Comparison of ENCODE assay signal across 10 cellular contexts in genomic region chr2:120779781-120780283, GRCh38. TPM values are rescaled to one million over a fixed set of nuclear protein-coding genes. Genes with fewer than 3 reads are reported as not detected.
DNase-seq lines count a peak whose midpoint lies in the region; ATAC-seq and TF ChIP-seq lines count a peak whose summit lies in the region.
"Had no signal": no experiment of that assay in that cellular context is flagged by ENCODE, and none has a peak within 500 bp of the region (broad histone marks: within the 10 kb centered on the region; RNA-seq: fewer than 3 reads in every experiment).

No MANE protein-coding gene starts in this region.

- H3K36me3 Mint-ChIP-seq in progenitor cell of endocrine pancreas (ENCODE audit: insufficient read depth) = no peaks in the 10 kb centered on the region
- H3K36me3 Mint-ChIP-seq: IgD-negative memory B cell had no signal

- TF ChIP-seq CTCF in PC-3 (conservative IDR thresholded peaks at IDR 0.05; ENCODE audit: low read depth, low read length) (no peak; the same call in 1 of the 2 replicates), epithelial cell of proximal tubule (conservative IDR thresholded peaks at IDR 0.05; ENCODE audit: low read depth, low read length) (no peak), progenitor cell of endocrine pancreas (IDR thresholded peaks at IDR 0.05; ENCODE audit: unreplicated experiment) (no peak)

- H3K4me3 ChIP-seq in H7 (ENCODE audit: insufficient read depth, low read depth, low read length) = no peak overlapping the region
- no peak overlapping the region for H3K4me3 ChIP-seq in PC-3 (ENCODE audit: low read length)
- H3K4me3 ChIP-seq in epithelial cell of proximal tubule (ENCODE audit: low read depth, low read length) = no peak overlapping the region
- H3K4me3 ChIP-seq: esophagus muscularis mucosa had no signal

- H3K9me3 ChIP-seq in PC-3 (ENCODE audit: low read length) = no peaks in the 10 kb centered on the region
- H3K9me3 ChIP-seq: esophagus muscularis mucosa had no signal

- no peak overlapping the region for H3K4me2 ChIP-seq in PC-3 (ENCODE audit: low read length)

- H3K27ac ChIP-seq in PC-3 (ENCODE audit: low read length) = no peak overlapping the region
- H3K27ac ChIP-seq: esophagus muscularis mucosa had no signal

- intact Hi-C loops in PC-3 (cut with micrococcal nuclease) = loop anchor here (5.0 kb wide), 1 partner anchor 43 kb away; the partner anchor contains the start of gene GLI2

- H3K27me3 ChIP-seq in H7 (ENCODE audit: control insufficient read depth, insufficient read depth, low read length) = no peaks in the 10 kb centered on the region; the same call in 1 of the 2 replicates
- no peaks in the 10 kb centered on the region for H3K27me3 ChIP-seq in PC-3 (ENCODE audit: low read length)
- H3K27me3 ChIP-seq: esophagus muscularis mucosa had no signal

- H3K9me3 Mint-ChIP-seq in progenitor cell of endocrine pancreas (ENCODE audit: low read depth) = no peaks in the 10 kb centered on the region
- H3K9me3 Mint-ChIP-seq: activated T-helper 17 cell treated with anti-CD3 and anti-CD28 coated beads, Interleukin-2, amount 50 U/mL, for 72 hours; IgD-negative memory B cell had no signal

- H3K79me2 ChIP-seq in PC-3 (ENCODE audit: low read length) = no peaks in the 10 kb centered on the region

- peak overlapping the region; percentile 6 for H3K27ac Mint-ChIP-seq in progenitor cell of endocrine pancreas
- H3K27ac Mint-ChIP-seq: activated T-helper 17 cell treated with anti-CD3 and anti-CD28 coated beads, Interleukin-2, amount 50 U/mL, for 72 hours; IgD-negative memory B cell had no signal

- H3K27me3 Mint-ChIP-seq in progenitor cell of endocrine pancreas = peaks cover 50% of the 10 kb centered on the region

- no peak overlapping the region for H3K9ac ChIP-seq in PC-3 (ENCODE audit: low read length)

- H3K4me1 Mint-ChIP-seq in progenitor cell of endocrine pancreas (ENCODE audit: low read depth) = peaks cover 3% of the 10 kb centered on the region
- H3K4me1 Mint-ChIP-seq: activated T-helper 17 cell treated with anti-CD3 and anti-CD28 coated beads, Interleukin-2, amount 50 U/mL, for 72 hours had no signal

- no peaks in the 10 kb centered on the region for H3K36me3 ChIP-seq in H7 (replicated peaks; ENCODE audit: control insufficient read depth, insufficient read depth, low read length)
- no peaks in the 10 kb centered on the region for H3K36me3 ChIP-seq in PC-3 (ENCODE audit: low read depth, low read length)
- H3K36me3 ChIP-seq: esophagus muscularis mucosa had no signal

- no peaks in the 10 kb centered on the region for H3F3A ChIP-seq in PC-3 (ENCODE audit: low read length, unreplicated experiment)

- no TSS peak for BruUV-seq in PC-3 (replicated peaks; lab: Mats Ljungman, UMichigan)

- DNase-seq in H7 (peak; percentile 70), PC-3 (peak; percentile 32), epithelial cell of proximal tubule (ENCODE audit: low read depth) (peak; percentile 13), progenitor cell of endocrine pancreas (ENCODE audit: low spot score, unreplicated experiment) (no peak), SK-N-DZ (ENCODE audit: low spot score) (no peak)

- ATAC-seq in PC-3 = peak; percentile 31; the same call in 1 of the 2 replicates
- no peak for ATAC-seq in GM18511 (IDR thresholded peaks at IDR 0.05; ENCODE audit: unreplicated experiment)
- ATAC-seq in GM18861 (IDR thresholded peaks at IDR 0.05; ENCODE audit: unreplicated experiment) = no peak
- ATAC-seq: activated T-helper 17 cell treated with anti-CD3 and anti-CD28 coated beads, Interleukin-2, amount 50 U/mL, for 72 hours had no signal

- CTCF ChIA-PET in PC-3 (lab: Charles Lee) = no interaction called here

- no peaks in the 10 kb centered on the region for H4K20me1 ChIP-seq in PC-3 (ENCODE audit: low read length)

- H2AFZ ChIP-seq in PC-3 (ENCODE audit: low read length) = no peak overlapping the region

- POLR2A ChIA-PET in PC-3 (lab: Charles Lee; ENCODE audit: unreplicated experiment) = no interaction called here

- H3K4me1 ChIP-seq in PC-3 (ENCODE audit: insufficient read depth, low read length) = peaks cover 16% of the 10 kb centered on the region

- no peaks in the 10 kb centered on the region for H3K9me2 ChIP-seq in PC-3 (replicated peaks; ENCODE audit: low read length)

- no peak overlapping the region for H3K4me3 Mint-ChIP-seq in progenitor cell of endocrine pancreas (ENCODE audit: low read depth)
- H3K4me3 Mint-ChIP-seq: activated T-helper 17 cell treated with anti-CD3 and anti-CD28 coated beads, Interleukin-2, amount 50 U/mL, for 72 hours; IgD-negative memory B cell had no signal

RNA-seq across cellular contexts. Expression of gene GLI2, which starts 44.2 kb away (rescaled TPM):
- total RNA-seq in H7 (2014; rRNA removed; shearing (Covaris generic)) = 37.3 and 41.4 TPM in 2 replicates
- total RNA-seq in PC-3 (2014; rRNA removed) = 4.0 and 30.3 TPM in 2 replicates
- total RNA-seq in epithelial cell of proximal tubule = 3.8 and 4.0 TPM in 2 replicates
- total RNA-seq in progenitor cell of endocrine pancreas = 2.3 and 3.6 TPM in 2 replicates
- polyA plus RNA-seq in SK-N-DZ (2014; cell fraction: cytosol; rRNA removed) = 5.9 and 6.5 TPM in 2 replicates
- polyA plus RNA-seq in SK-N-DZ (2014; cell fraction: nucleus; rRNA removed) = 7.2 and 10.6 TPM in 2 replicates
- total RNA-seq: activated T-helper 17 cell treated with anti-CD3 and anti-CD28 coated beads, Interleukin-2, amount 50 U/mL, for 72 hours had no signal
- polyA plus RNA-seq: IgD-negative memory B cell had no signal

Comparison
In these comparisons a context has a peak if more than half of its experiments do, and no peak if none do; other contexts are left out.
1. DNase-seq: peak in H7 (single experiment), PC-3 (single experiment) and epithelial cell of proximal tubule (single experiment); none in progenitor cell of endocrine pancreas (single experiment) and SK-N-DZ (single experiment).